Comparison of ENCODE assay signal across 7 cellular contexts in genomic region chr1:57423135-57424131, GRCh38. TPM values are rescaled to one million over a fixed set of nuclear protein-coding genes. Genes with fewer than 3 reads are reported as not detected.
DNase-seq lines count a peak whose midpoint lies in the region; ATAC-seq and TF ChIP-seq lines count a peak whose summit lies in the region.

DAB1 (minus strand) TSS chr1:57424060; CDS start chr1:57291030, 133,030 bp downstream.

- in situ Hi-C loops in gastrocnemius medialis (cut with MboI; ENCODE audit: low sequenced_read_pairs in 4 of 4) = no loop called here

- peak within 1 kb of the TSS; percentile 60 for H3K4me3 ChIP-seq in WI38 (ENCODE audit: low read depth, low read length)
- H3K4me3 ChIP-seq in right atrium auricular region = peak within 1 kb of the TSS; percentile 47
- H3K4me3 ChIP-seq in gastrocnemius medialis = peak within 1 kb of the TSS; percentile 41 to 54 (median 46)

- no peak for TF ChIP-seq CTCF in WI38 (IDR thresholded peaks at IDR 0.05; ENCODE audit: low read depth, low read length)
- TF ChIP-seq CTCF in right atrium auricular region (IDR thresholded peaks at IDR 0.05) = no peak
- TF ChIP-seq CTCF in gastrocnemius medialis (IDR thresholded peaks at IDR 0.05 in 4 of 5, conservative IDR thresholded peaks at IDR 0.05 in 1 of 5) = no peak

- TF ChIP-seq POLR2A in gastrocnemius medialis (IDR thresholded peaks at IDR 0.05) = no peak

- intact Hi-C loops in gastrocnemius medialis (cut with DNase I; ENCODE audit: low total_unique reads) = no loop called here

- H3K27me3 ChIP-seq in right atrium auricular region (peaks cover 2 to 10% of the 10 kb centered on the region in 2 donors), gastrocnemius medialis (peaks cover 43 to 63% (median 45%) of the 10 kb centered on the region in 3 donors)

- H3K9me3 ChIP-seq in right atrium auricular region (no peaks in the 10 kb centered on the region), gastrocnemius medialis (no peaks in the 10 kb centered on the region)

- H3K27ac ChIP-seq in right atrium auricular region (no peak within 1 kb of the TSS), gastrocnemius medialis (no peak within 1 kb of the TSS)

- H3K4me1 ChIP-seq in right atrium auricular region (peaks cover 0 to 28% of the 10 kb centered on the region in 2 donors), gastrocnemius medialis (peaks cover 6 to 19% of the 10 kb centered on the region in 2 donors)

- ATAC-seq in gastrocnemius medialis (no peak), HG03378 (IDR thresholded peaks at IDR 0.05; ENCODE audit: unreplicated experiment) (no peak)

- no peaks in the 10 kb centered on the region for H3K36me3 ChIP-seq in right atrium auricular region
- no peaks in the 10 kb centered on the region for H3K36me3 ChIP-seq in gastrocnemius medialis

- DNase-seq in HCEC 1CT = peak; percentile 19
- DNase-seq in right atrium auricular region (ENCODE audit: low spot score) = no peak
- no peak for DNase-seq in gastrocnemius medialis
- no peak for DNase-seq in HK-2 (ENCODE audit: unreplicated experiment)
- DNase-seq in GF-D8 (lab: John Stamatoyannopoulos, UW) = no peak

RNA-seq across cellular contexts. Expression of gene DAB1, which starts in this region (rescaled TPM):
- total RNA-seq in right atrium auricular region = 1 to 10 TPM in 1 of 2 donors, under 1 TPM in 1; 0.19 to 3.3 TPM
- total RNA-seq in gastrocnemius medialis = under 1 TPM in 1 of 4 donors, not detected in 3; 0.22 TPM
